ENCODE assay signal across 28 cellular contexts in the genomic region with DNA sequence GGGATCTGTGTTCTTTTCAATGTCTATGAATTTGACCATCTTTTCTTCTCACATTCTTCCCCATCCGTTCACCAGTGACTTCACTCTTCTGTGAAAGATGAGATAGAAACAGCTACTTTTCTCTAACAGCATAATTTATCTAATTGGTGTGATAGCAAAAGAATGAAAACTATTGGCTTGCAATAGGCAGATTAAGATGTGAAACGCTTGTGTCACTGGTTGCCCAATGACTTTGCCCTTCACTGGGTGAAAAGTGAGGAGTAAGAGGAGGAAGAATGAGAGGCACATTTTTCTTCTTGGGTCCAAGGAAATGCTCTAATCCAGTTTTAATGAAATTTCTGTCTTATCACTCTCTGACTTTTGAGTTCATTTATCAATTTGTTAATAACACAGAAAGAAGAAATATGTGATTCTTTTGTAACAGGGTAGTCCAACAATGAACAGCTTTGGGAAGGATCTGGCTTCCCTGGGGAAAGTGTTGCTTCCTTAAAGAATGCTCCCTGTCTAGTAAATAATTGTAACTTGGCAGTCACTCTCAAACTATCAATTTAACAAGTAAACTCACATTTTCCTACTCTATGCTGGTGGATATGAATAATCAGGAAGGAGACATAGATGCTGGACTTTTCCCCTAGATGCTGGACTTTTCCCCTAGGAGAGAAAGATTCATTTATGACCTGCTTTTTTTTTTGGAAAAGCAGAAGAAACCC. TPM values are rescaled to one million over a fixed set of nuclear protein-coding genes. Genes with fewer than 3 reads are reported as not detected.
"Had no signal": no experiment of that assay in that cellular context is flagged by ENCODE, and none has a peak within 500 bp of the region (broad histone marks: within the 10 kb centered on the region; RNA-seq: fewer than 3 reads in every experiment).

No MANE protein-coding gene starts in this region.

- ATAC-seq: activated CD8-positive, alpha-beta memory T cell treated with anti-CD3 and anti-CD28 coated beads, Interleukin-2, amount 10 ng/mL, durations not matched to agents 7 days and 5 days; activated CD8-positive, alpha-beta T cell treated with anti-CD3 and anti-CD28 coated beads for 36 hours; activated naive CD4-positive, alpha-beta T cell treated with anti-CD3 and anti-CD28 coated beads, Interleukin-2, amount 50 U/mL, for 72 hours; effector memory CD8-positive, alpha-beta T cell; gastrocnemius medialis; mucosa of descending colon; natural killer cell treated with Interleukin-12 subunit alpha and Interleukin-12 subunit beta and Interleukin-15 and Interleukin-18, amount 100 ng/mL, for 72 hours; sciatic nerve; stimulated activated memory B cell treated with anti-CD40 and anti-IgM and Interleukin-4, amounts not matched to agents 10 μg/mL and 1 μg/mL and 100 μg/mL, for 72 hours; stimulated activated naive CD8-positive, alpha-beta T cell treated with anti-CD3 and anti-CD28 coated beads, Interleukin-15, amount 100 ng/mL, for 72 hours; T-helper 17 cell; WTC11 had no signal

- H3K27ac ChIP-seq: coronary artery, gastrocnemius medialis, hepatocyte, left ventricle myocardium inferior, suprapubic skin, tibial artery had no signal

- H3K27me3 ChIP-seq: gastrocnemius medialis, hepatocyte, suprapubic skin, tibial artery had no signal

- H3K4me1 ChIP-seq: gastrocnemius medialis, left ventricle myocardium inferior, suprapubic skin, tibial artery had no signal

- H3K79me2 ChIP-seq: hepatocyte had no signal

- DNase-seq: activated CD4-positive, alpha-beta T cell treated with anti-CD3 and anti-CD28 coated beads for 1 hour; activated CD4-positive, alpha-beta T cell treated with anti-CD3 and anti-CD28 coated beads, Interleukin-2, amount 10 ng/mL, durations not matched to agents 7 days and 5 days; activated CD8-positive, alpha-beta memory T cell treated with anti-CD3 and anti-CD28 coated beads, Interleukin-2, amount 10 ng/mL, durations not matched to agents 7 days and 5 days; activated CD8-positive, alpha-beta T cell treated with anti-CD3 and anti-CD28 coated beads for 36 hours; activated naive CD4-positive, alpha-beta T cell; activated T-cell treated with anti-CD3 and anti-CD28 coated beads, Interleukin-2, amount 50 U/mL, for 48 hours; aorta; effector memory CD8-positive, alpha-beta T cell; gastrocnemius medialis; islet precursor cell; left ventricle myocardium inferior; mucosa of descending colon; stimulated activated CD4-positive, alpha-beta T cell treated with anti-CD3 and anti-CD28 coated beads, Interleukin-1b, Interleukin-23, amount 100 ng/mL, for 48 hours; stimulated activated CD4-positive, alpha-beta T cell treated with anti-CD3 and anti-CD28 coated beads, Interleukin-4, amount 100 ng/mL, for 4 hours; stimulated activated CD8-positive, alpha-beta memory T cell treated with anti-CD3 and anti-CD28 coated beads, Interleukin-4, amount 100 ng/mL, for 48 hours; stimulated activated naive CD8-positive, alpha-beta T cell treated with anti-CD3 and anti-CD28 coated beads, Interleukin-15, amount 100 ng/mL, for 72 hours; T-helper 17 cell; tibial artery had no signal

- H3K36me3 ChIP-seq: gastrocnemius medialis, left ventricle myocardium inferior, suprapubic skin, tibial artery had no signal

- H3K4me3 ChIP-seq: coronary artery, gastrocnemius medialis, hepatocyte, left ventricle myocardium inferior, lung, mucosa of descending colon, smooth muscle cell, suprapubic skin, tibial artery had no signal

- H3K9me3 ChIP-seq: gastrocnemius medialis, left ventricle myocardium inferior, mucosa of descending colon, suprapubic skin, tibial artery had no signal

- H2AFZ ChIP-seq: hepatocyte had no signal

- H3K4me2 ChIP-seq: hepatocyte, smooth muscle cell had no signal

RNA-seq across cellular contexts. Expression of a gene that starts 47.5 kb away (rescaled TPM):
- total RNA-seq: activated CD4-positive, alpha-beta T cell treated with anti-CD3 and anti-CD28 coated beads, Interleukin-2, amount 10 ng/mL, durations not matched to agents 7 days and 5 days; activated CD8-positive, alpha-beta memory T cell treated with anti-CD3 and anti-CD28 coated beads, Interleukin-2, amount 10 ng/mL, durations not matched to agents 7 days and 5 days; activated CD8-positive, alpha-beta T cell treated with anti-CD3 and anti-CD28 coated beads for 36 hours; activated naive CD4-positive, alpha-beta T cell treated with anti-CD3 and anti-CD28 coated beads, Interleukin-2, amount 50 U/mL, for 72 hours; natural killer cell treated with Interleukin-12 subunit alpha and Interleukin-12 subunit beta and Interleukin-15 and Interleukin-18, amount 100 ng/mL, for 72 hours had no signal
